12 cellular contexts compared by ENCODE assay signal in the genomic region with DNA sequence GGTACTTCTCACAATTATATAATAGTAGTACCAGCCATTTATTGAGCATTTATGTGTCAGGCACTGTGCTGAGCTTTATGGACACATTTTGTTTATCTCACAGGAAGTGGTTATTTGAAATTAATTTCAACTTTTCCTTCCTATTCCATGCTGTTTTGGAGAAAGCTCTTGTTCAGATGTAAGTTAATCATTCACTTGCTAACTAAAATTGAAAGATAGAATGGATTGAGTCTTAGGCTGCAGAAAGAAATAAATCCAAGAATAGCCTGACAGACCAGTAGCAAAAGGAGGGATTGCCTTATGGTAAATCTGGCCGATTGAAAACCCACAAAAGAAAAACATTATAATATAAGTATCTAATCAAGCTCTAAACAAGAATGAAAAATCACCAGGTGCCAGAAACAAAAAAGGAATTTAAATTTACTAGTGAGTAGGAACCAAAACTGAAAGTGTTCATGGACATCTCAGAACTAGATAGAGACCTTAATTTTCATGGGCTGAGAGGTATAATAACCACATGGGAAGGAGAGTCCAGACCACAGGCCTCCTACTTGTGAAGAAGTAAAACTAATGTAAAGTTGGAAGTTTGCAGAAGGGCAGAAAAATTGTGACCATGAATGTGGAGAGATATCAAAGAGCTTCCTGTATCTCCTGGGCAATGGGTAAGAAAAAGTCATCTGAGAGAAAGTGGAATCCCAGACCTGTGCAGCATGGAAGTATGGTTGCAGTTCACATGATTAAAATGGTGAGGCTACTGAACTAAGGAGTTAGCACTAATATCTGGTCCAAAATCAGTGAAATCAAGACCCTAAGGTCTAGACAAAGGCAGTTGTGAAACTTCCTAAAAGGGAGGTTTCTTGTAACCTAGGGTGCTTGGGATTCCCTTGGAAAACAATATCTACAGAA. TPM values are rescaled to one million over a fixed set of nuclear protein-coding genes. Genes with fewer than 3 reads are reported as not detected.
DNase-seq lines count a peak whose midpoint lies in the region; ATAC-seq, FAIRE-seq and TF ChIP-seq lines count a peak whose summit lies in the region.
"Had no signal": no experiment of that assay in that cellular context is flagged by ENCODE, and none has a peak within 500 bp of the region (broad histone marks: within the 10 kb centered on the region; RNA-seq: fewer than 3 reads in every experiment).

No MANE protein-coding gene starts in this region.

- H3K36me3 Mint-ChIP-seq in WTC11, result no peaks in the 10 kb centered on the region

- CTCF ChIA-PET in WTC11 (lab: Charles Lee), result no interaction called here

- intact Hi-C loops in left ventricle myocardium superior (cut with micrococcal nuclease), result no loop called here

- H3K4me1 Mint-ChIP-seq in WTC11, result no peaks in the 10 kb centered on the region

- no peak overlapping the region for H3K4me3 Mint-ChIP-seq in WTC11

- no peak overlapping the region for H3K27ac Mint-ChIP-seq in WTC11

- POLR2A ChIA-PET in WTC11 (lab: Charles Lee), result no interaction called here

- H3K9me3 Mint-ChIP-seq in WTC11, result no peaks in the 10 kb centered on the region

- ATAC-seq in GM19328 (IDR thresholded peaks at IDR 0.05; ENCODE audit: unreplicated experiment), result peak; percentile 87
- ATAC-seq in HG02763 (IDR thresholded peaks at IDR 0.05; ENCODE audit: unreplicated experiment), result peak; percentile 96
- peak; percentile 96 for ATAC-seq in HG03469 (IDR thresholded peaks at IDR 0.05; ENCODE audit: unreplicated experiment)
- ATAC-seq in left ventricle myocardium superior, result no peak
- no peak for ATAC-seq in WTC11

- FAIRE-seq in HTR-8/SVneo (lab: Jason Lieb, UNC), result no peak

- DNase-seq in GM10266 (ENCODE audit: extremely low spot score), result peak; percentile 2
- no peak for DNase-seq in left ventricle myocardium superior
- DNase-seq in stimulated activated CD4-positive, alpha-beta T cell treated with anti-CD3 and anti-CD28 coated beads, Interleukin-4, amount 100 ng/mL, for 4 hours, result no peak
- no peak for DNase-seq in HTR-8/SVneo (ENCODE audit: insufficient read length, low spot score)
- no peak for DNase-seq in WTC11 (ENCODE audit: low spot score)
- DNase-seq: activated CD4-positive, alpha-beta T cell treated with anti-CD3 and anti-CD28 coated beads for 48 hours; amygdala; NCI-H2029 treated with DMSO at 0.1 percent for 48 hours; stimulated activated naive CD4-positive, alpha-beta T cell had no signal

- no peak for TF ChIP-seq CTCF in GM10266 (IDR thresholded peaks at IDR 0.05; ENCODE audit: control insufficient read depth, insufficient read depth, low read depth, missing control alignments)
- TF ChIP-seq CTCF in WTC11 (IDR thresholded peaks at IDR 0.05), result no peak

- no peaks in the 10 kb centered on the region for H3K27me3 Mint-ChIP-seq in WTC11 (ENCODE audit: low read depth)

TF ChIP-seq in WTC11, 78 proteins besides CTCF, POLR2A, EP300 and RAD21:
- TF ChIP-seq, protein P1, sequence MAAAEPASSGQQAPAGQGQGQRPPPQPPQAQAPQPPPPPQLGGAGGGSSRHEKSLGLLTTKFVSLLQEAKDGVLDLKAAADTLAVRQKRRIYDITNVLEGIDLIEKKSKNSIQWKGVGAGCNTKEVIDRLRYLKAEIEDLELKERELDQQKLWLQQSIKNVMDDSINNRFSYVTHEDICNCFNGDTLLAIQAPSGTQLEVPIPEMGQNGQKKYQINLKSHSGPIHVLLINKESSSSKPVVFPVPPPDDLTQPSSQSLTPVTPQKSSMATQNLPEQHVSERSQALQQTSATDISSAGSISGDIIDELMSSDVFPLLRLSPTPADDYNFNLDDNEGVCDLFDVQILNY (CRISPR knock-in tag; IDR thresholded peaks at IDR 0.05), result no peak
- TF ChIP-seq, protein P2, sequence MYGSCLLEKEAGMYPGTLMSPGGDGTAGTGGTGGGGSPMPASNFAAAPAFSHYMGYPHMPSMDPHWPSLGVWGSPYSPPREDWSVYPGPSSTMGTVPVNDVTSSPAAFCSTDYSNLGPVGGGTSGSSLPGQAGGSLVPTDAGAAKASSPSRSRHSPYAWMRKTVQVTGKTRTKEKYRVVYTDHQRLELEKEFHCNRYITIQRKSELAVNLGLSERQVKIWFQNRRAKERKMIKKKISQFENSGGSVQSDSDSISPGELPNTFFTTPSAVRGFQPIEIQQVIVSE (CRISPR knock-in tag; IDR thresholded peaks at IDR 0.05; ENCODE audit: borderline replicate concordance), result no peak
- TF ChIP-seq, protein P3, sequence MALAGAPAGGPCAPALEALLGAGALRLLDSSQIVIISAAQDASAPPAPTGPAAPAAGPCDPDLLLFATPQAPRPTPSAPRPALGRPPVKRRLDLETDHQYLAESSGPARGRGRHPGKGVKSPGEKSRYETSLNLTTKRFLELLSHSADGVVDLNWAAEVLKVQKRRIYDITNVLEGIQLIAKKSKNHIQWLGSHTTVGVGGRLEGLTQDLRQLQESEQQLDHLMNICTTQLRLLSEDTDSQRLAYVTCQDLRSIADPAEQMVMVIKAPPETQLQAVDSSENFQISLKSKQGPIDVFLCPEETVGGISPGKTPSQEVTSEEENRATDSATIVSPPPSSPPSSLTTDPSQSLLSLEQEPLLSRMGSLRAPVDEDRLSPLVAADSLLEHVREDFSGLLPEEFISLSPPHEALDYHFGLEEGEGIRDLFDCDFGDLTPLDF (CRISPR knock-in tag; IDR thresholded peaks at IDR 0.05), result no peak
- TF ChIP-seq, protein P4, sequence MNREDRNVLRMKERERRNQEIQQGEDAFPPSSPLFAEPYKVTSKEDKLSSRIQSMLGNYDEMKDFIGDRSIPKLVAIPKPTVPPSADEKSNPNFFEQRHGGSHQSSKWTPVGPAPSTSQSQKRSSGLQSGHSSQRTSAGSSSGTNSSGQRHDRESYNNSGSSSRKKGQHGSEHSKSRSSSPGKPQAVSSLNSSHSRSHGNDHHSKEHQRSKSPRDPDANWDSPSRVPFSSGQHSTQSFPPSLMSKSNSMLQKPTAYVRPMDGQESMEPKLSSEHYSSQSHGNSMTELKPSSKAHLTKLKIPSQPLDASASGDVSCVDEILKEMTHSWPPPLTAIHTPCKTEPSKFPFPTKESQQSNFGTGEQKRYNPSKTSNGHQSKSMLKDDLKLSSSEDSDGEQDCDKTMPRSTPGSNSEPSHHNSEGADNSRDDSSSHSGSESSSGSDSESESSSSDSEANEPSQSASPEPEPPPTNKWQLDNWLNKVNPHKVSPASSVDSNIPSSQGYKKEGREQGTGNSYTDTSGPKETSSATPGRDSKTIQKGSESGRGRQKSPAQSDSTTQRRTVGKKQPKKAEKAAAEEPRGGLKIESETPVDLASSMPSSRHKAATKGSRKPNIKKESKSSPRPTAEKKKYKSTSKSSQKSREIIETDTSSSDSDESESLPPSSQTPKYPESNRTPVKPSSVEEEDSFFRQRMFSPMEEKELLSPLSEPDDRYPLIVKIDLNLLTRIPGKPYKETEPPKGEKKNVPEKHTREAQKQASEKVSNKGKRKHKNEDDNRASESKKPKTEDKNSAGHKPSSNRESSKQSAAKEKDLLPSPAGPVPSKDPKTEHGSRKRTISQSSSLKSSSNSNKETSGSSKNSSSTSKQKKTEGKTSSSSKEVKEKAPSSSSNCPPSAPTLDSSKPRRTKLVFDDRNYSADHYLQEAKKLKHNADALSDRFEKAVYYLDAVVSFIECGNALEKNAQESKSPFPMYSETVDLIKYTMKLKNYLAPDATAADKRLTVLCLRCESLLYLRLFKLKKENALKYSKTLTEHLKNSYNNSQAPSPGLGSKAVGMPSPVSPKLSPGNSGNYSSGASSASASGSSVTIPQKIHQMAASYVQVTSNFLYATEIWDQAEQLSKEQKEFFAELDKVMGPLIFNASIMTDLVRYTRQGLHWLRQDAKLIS (CRISPR knock-in tag; IDR thresholded peaks at IDR 0.05; ENCODE audit: borderline replicate concordance), result no peak
- TF ChIP-seq CREB1 (CRISPR knock-in tag; IDR thresholded peaks at IDR 0.05), result no peak
- TF ChIP-seq TEAD4 (CRISPR knock-in tag; IDR thresholded peaks at IDR 0.05), result no peak
- TF ChIP-seq JAZF1 (CRISPR knock-in tag; IDR thresholded peaks at IDR 0.05), result no peak
TF ChIP-seq in WTC11: peak in this region for 0.

RNA-seq across cellular contexts. Expression of a gene that starts 38.0 kb away (rescaled TPM):
- total RNA-seq in left ventricle myocardium superior (0.64 TPM), WTC11 (2021) (3.0 to 5.0 TPM (median 4.4 TPM) in 3 replicates)

Comparison
In these comparisons a context has a peak if more than half of its experiments do, and no peak if none do; other contexts are left out.
1. ATAC-seq: peak in GM19328 (single experiment), HG02763 (single experiment) and HG03469 (single experiment); none in left ventricle myocardium superior (single experiment) and WTC11 (single experiment).